17 cellular contexts compared by ENCODE assay signal in the genomic region with DNA sequence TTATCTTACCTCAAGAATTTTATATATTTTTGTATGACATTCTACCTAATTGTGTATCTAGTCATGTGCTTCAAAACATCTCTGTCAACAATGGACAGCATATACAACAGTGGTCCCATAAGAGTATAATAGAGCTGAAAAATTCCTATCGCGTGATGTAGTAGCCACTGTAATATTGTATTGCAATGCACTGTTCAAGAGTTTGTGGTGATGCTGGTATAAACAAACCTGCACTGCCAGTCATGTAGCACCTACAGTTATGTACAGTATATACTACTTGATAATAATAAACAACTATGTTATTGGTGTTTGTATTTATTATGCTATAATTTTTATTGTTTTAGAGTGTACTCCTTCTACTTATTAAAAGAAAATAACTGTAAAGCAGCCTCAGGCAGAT.
"Had no signal": no experiment of that assay in that cellular context is flagged by ENCODE, and none has a peak within 500 bp of the region (broad histone marks: within the 10 kb centered on the region; RNA-seq: fewer than 3 reads in every experiment).

No MANE protein-coding gene starts in this region.

- H3K27ac ChIP-seq: gastroesophageal sphincter, heart right ventricle, lower lobe of right lung, ovary, right lobe of liver, thyroid gland, VCaP had no signal

- H3K4me1 ChIP-seq: gastroesophageal sphincter, heart right ventricle, lower lobe of right lung, right lobe of liver, thyroid gland had no signal

- H3K36me3 ChIP-seq: gastroesophageal sphincter, heart right ventricle, lower lobe of right lung, ovary, right lobe of liver, thyroid gland had no signal

- H3K4me3 ChIP-seq: gastroesophageal sphincter, heart right ventricle, lower lobe of right lung, ovary, right lobe of liver, thyroid gland had no signal

- DNase-seq: activated CD4-positive, alpha-beta T cell treated with anti-CD3 and anti-CD28 coated beads for 1 hour; activated CD4-positive, alpha-beta T cell treated with anti-CD3 and anti-CD28 coated beads, Interleukin-2, amount 50 U/mL, for 48 hours; activated CD8-positive, alpha-beta memory T cell treated with anti-CD3 and anti-CD28 coated beads, Interleukin-2, amount 10 ng/mL, durations not matched to agents 7 days and 5 days; activated T-cell treated with anti-CD3 and anti-CD28 coated beads, Interleukin-2, amount 50 U/mL, for 24 hours; cerebellar nuclear complex; effector memory CD4-positive, alpha-beta T cell; heart right ventricle; left cardiac atrium; lower lobe of right lung; midbrain; ovary; right lobe of liver; stimulated activated CD4-positive, alpha-beta T cell treated with anti-CD3 and anti-CD28 coated beads, Interleukin-12 subunit alpha, Interleukin-12 subunit beta, amount 100 ng/mL, for 4 hours; stimulated activated CD4-positive, alpha-beta T cell treated with anti-CD3 and anti-CD28 coated beads, Interleukin-2, amount 100 ng/mL, for 24 hours; thyroid gland had no signal

- H3K27me3 ChIP-seq: gastroesophageal sphincter, heart right ventricle, ovary, right lobe of liver, thyroid gland had no signal

- H3K9me3 ChIP-seq: gastroesophageal sphincter, lower lobe of right lung, ovary, right lobe of liver, thyroid gland had no signal
